In genomic region chr7:22612776-22613175, GRCh38 we compare ENCODE assay signal across 18 cellular contexts.
"Had no signal": no experiment of that assay in that cellular context is flagged by ENCODE, and none has a peak within 500 bp of the region (broad histone marks: within the 10 kb centered on the region; RNA-seq: fewer than 3 reads in every experiment).

No MANE protein-coding gene starts in this region.

- H3K4me1 Mint-ChIP-seq: stimulated activated naive CD8-positive, alpha-beta T cell treated with anti-CD3 and anti-CD28 coated beads, Interleukin-15, amount 100 ng/mL, for 72 hours; T-helper 17 cell had no signal

- ATAC-seq: activated CD8-positive, alpha-beta T cell treated with anti-CD3 and anti-CD28 coated beads, Interleukin-2, amount 10 ng/mL, durations not matched to agents 7 days and 5 days; body of pancreas; left lung; psoas muscle; right lobe of liver; stimulated activated naive CD8-positive, alpha-beta T cell treated with anti-CD3 and anti-CD28 coated beads, Interleukin-15, amount 100 ng/mL, for 72 hours; T-helper 17 cell; upper lobe of right lung had no signal

- H3K36me3 ChIP-seq: esophagus squamous epithelium, left lung, right lobe of liver, upper lobe of right lung had no signal

- H3K4me3 Mint-ChIP-seq: activated CD8-positive, alpha-beta T cell treated with anti-CD3 and anti-CD28 coated beads, Interleukin-2, amount 10 ng/mL, durations not matched to agents 7 days and 5 days; activated naive CD8-positive, alpha-beta T cell; stimulated activated naive CD8-positive, alpha-beta T cell treated with anti-CD3 and anti-CD28 coated beads, Interleukin-15, amount 100 ng/mL, for 72 hours; T-helper 17 cell had no signal

- H2AFZ ChIP-seq: hepatocyte had no signal

- H3K79me2 ChIP-seq: hepatocyte had no signal

- DNase-seq: activated CD4-positive, alpha-beta T cell treated with anti-CD3 and anti-CD28 coated beads for 4 hours; activated CD8-positive, alpha-beta T cell treated with anti-CD3 and anti-CD28 coated beads, Interleukin-2, amount 10 ng/mL, durations not matched to agents 7 days and 5 days; activated gamma-delta T cell treated with Interleukin-2 at 50 U/mL for 16 hours; amygdala; body of pancreas; central memory CD4-positive, alpha-beta T cell; cortex of kidney; effector CD4-positive, alpha-beta T cell; esophagus squamous epithelium; islet precursor cell; left lung; psoas muscle; right lobe of liver; stimulated activated naive CD8-positive, alpha-beta T cell treated with anti-CD3 and anti-CD28 coated beads, Interleukin-15, amount 100 ng/mL, for 72 hours; T-helper 17 cell; upper lobe of right lung had no signal

- H3K27me3 ChIP-seq: body of pancreas, esophagus squamous epithelium, hepatocyte, left lung, right lobe of liver, upper lobe of right lung had no signal

- H3K27ac Mint-ChIP-seq: activated CD8-positive, alpha-beta T cell treated with anti-CD3 and anti-CD28 coated beads, Interleukin-2, amount 10 ng/mL, durations not matched to agents 7 days and 5 days; activated naive CD8-positive, alpha-beta T cell; stimulated activated naive CD8-positive, alpha-beta T cell treated with anti-CD3 and anti-CD28 coated beads, Interleukin-15, amount 100 ng/mL, for 72 hours; T-helper 17 cell had no signal

- H3K27ac ChIP-seq: body of pancreas, esophagus squamous epithelium, hepatocyte, left lung, psoas muscle, right lobe of liver, upper lobe of right lung had no signal

- H3K4me3 ChIP-seq: body of pancreas, esophagus squamous epithelium, hepatocyte, left lung, psoas muscle, right lobe of liver, upper lobe of right lung had no signal

- H3K4me1 ChIP-seq: body of pancreas, esophagus squamous epithelium, left lung, psoas muscle, right lobe of liver had no signal

- H3K9me3 ChIP-seq: body of pancreas, right lobe of liver had no signal

- H3K4me2 ChIP-seq: hepatocyte had no signal
